In genomic region chr9:89383721-89384300, GRCh38 we compare ENCODE assay signal across 22 cellular contexts.
A peak's percentile ranks its signal among the peaks of the same experiment; 100 is the strongest.
DNase-seq lines count a peak whose midpoint lies in the region; ATAC-seq, FAIRE-seq and TF ChIP-seq lines count a peak whose summit lies in the region.
"Had no signal": no experiment of that assay in that cellular context is flagged by ENCODE, and none has a peak within 500 bp of the region (broad histone marks: within the 10 kb centered on the region; RNA-seq: fewer than 3 reads in every experiment).

No MANE protein-coding gene starts in this region.

- no peak overlapping the region for H3K4ac ChIP-seq in IMR-90 (ENCODE audit: low read depth, low read length)

- H3K4me1 Mint-ChIP-seq in activated CD4-positive, alpha-beta T cell treated with anti-CD3 and anti-CD28 coated beads for 36 hours = peaks cover 51% of the 10 kb centered on the region
- no peaks in the 10 kb centered on the region for H3K4me1 Mint-ChIP-seq in HFFc6 (ENCODE audit: low read depth)
- H3K4me1 Mint-ChIP-seq: mesothelial cell of epicardium had no signal

- H4K8ac ChIP-seq in IMR-90 (ENCODE audit: low read depth in 2 of 2, low read length in 2 of 2) = no peak overlapping the region

- peaks cover 81% of the 10 kb centered on the region for H3K36me3 Mint-ChIP-seq in activated CD4-positive, alpha-beta T cell treated with anti-CD3 and anti-CD28 coated beads for 36 hours (ENCODE audit: low read depth)
- H3K36me3 Mint-ChIP-seq in HFFc6 (ENCODE audit: low read depth) = no peaks in the 10 kb centered on the region

- H3K27me3 Mint-ChIP-seq in activated CD4-positive, alpha-beta T cell treated with anti-CD3 and anti-CD28 coated beads for 36 hours = no peaks in the 10 kb centered on the region
- H3K27me3 Mint-ChIP-seq in HFFc6 (ENCODE audit: insufficient read depth) = peaks cover 31% of the 10 kb centered on the region
- H3K27me3 Mint-ChIP-seq: B cell had no signal

- no peak overlapping the region for H4K5ac ChIP-seq in IMR-90 (ENCODE audit: low read depth, low read length)

- peak overlapping the region; percentile 51 for H3K27ac Mint-ChIP-seq in activated CD4-positive, alpha-beta T cell treated with anti-CD3 and anti-CD28 coated beads for 36 hours
- H3K27ac Mint-ChIP-seq in HFFc6 = no peak overlapping the region
- H3K27ac Mint-ChIP-seq: mesothelial cell of epicardium had no signal

- SMC1A ChIA-PET in GM12878 (lab: Charles Lee; ENCODE audit: uncharacterized antibody, unreplicated experiment) = no interaction called here

- H2AK9ac ChIP-seq in IMR-90 (replicated peaks; ENCODE audit: low read depth, low read length, poor library complexity) = no peak overlapping the region

- H3K56ac ChIP-seq in IMR-90 (ENCODE audit: extremely low read depth, insufficient read depth, low read length) = no peak overlapping the region

- no peak overlapping the region for H3K27ac ChIP-seq in IMR-90 (ENCODE audit: insufficient read depth, low read length)
- H3K27ac ChIP-seq in GM12878 (ENCODE audit: control insufficient read depth, insufficient read depth) = no peak overlapping the region
- peak overlapping the region; percentile 99 for H3K27ac ChIP-seq in neutrophil
- H3K27ac ChIP-seq: body of pancreas, colonic mucosa, SK-N-MC, skin epidermis had no signal

- no peak overlapping the region for H3K4me3 ChIP-seq in IMR-90 (ENCODE audit: insufficient read depth, low read depth, low read length)
- H3K4me3 ChIP-seq in GM12878 = no peak overlapping the region
- no peak overlapping the region for H3K4me3 ChIP-seq in neutrophil (ENCODE audit: low read depth in 1 of 2, low read length in 1 of 2)
- H3K4me3 ChIP-seq: body of pancreas, colonic mucosa, SK-N-MC, skin epidermis had no signal

- H2BK120ac ChIP-seq in IMR-90 (ENCODE audit: low read depth, low read length) = no peak overlapping the region

- H3K79me1 ChIP-seq in IMR-90 (ENCODE audit: low read depth in 1 of 2, low read length in 2 of 2) = no peaks in the 10 kb centered on the region

- H3K36me3 ChIP-seq in IMR-90 (ENCODE audit: control insufficient read depth, insufficient read depth, low read length) (peaks cover 35% of the 10 kb centered on the region), GM12878 (ENCODE audit: control insufficient read depth in 2 of 2, insufficient read depth in 2 of 2, low read length in 1 of 2) (peaks cover 56 to 72% of the 10 kb centered on the region in 2 experiments), neutrophil (peaks cover 88% of the 10 kb centered on the region)
- H3K36me3 ChIP-seq: colonic mucosa had no signal

- H3K4me1 ChIP-seq in IMR-90 (ENCODE audit: control insufficient read depth, insufficient read depth, low read length) (peaks cover 9% of the 10 kb centered on the region; the same call in 1 of the 2 replicates), GM12878 (ENCODE audit: control insufficient read depth, insufficient read depth, low read length) (peaks cover 8% of the 10 kb centered on the region), neutrophil (ENCODE audit: control insufficient read depth in 1 of 2, insufficient read depth in 1 of 2, low read depth in 1 of 2, low read length in 1 of 2) (peaks cover 69 to 73% of the 10 kb centered on the region in 2 experiments)
- H3K4me1 ChIP-seq: body of pancreas, colonic mucosa had no signal

- CTCF ChIA-PET in activated CD4-positive, alpha-beta T cell treated with anti-CD3 and anti-CD28 coated beads for 36 hours (lab: Charles Lee) = interaction anchor here (0.6 to 1.6 kb wide), 3 partner anchors 15 to 165 kb away, joined by 4 to 5 read pairs (median 5); no protein-coding TSS in a partner anchor
- CTCF ChIA-PET in IMR-90 (lab: Yijun Ruan, JAX) = no interaction called here
- CTCF ChIA-PET in GM12878 (lab: Yijun Ruan, JAX) = interaction anchor here (1.1 kb wide), 1 partner anchor 34 kb away, joined by 3 read pairs; no protein-coding TSS in a partner anchor

- H3K18ac ChIP-seq in IMR-90 (ENCODE audit: low read depth, low read length) = no peak overlapping the region

- H2AFZ ChIP-seq in IMR-90 (replicated peaks; ENCODE audit: low read length, poor library complexity) (no peak overlapping the region), GM12878 (ENCODE audit: control insufficient read depth, low read depth, low read length) (no peak overlapping the region)

- intact Hi-C loops in activated CD4-positive, alpha-beta T cell treated with anti-CD3 and anti-CD28 coated beads for 36 hours (cut with DNase I, micrococcal nuclease) = no loop called here
- intact Hi-C loops in IMR-90 (cut with micrococcal nuclease) = no loop called here
- intact Hi-C loops in GM12878 (cut with micrococcal nuclease; ENCODE audit: unreplicated experiment) = no loop called here

- WGBS in IMR-90 (ENCODE audit: extremely low coverage in 2 of 2, insufficient read length in 1 of 2), 2 experiments = 90% methylated on average over 15 of the region's 19 CpGs; no CpG with 5 or more reads in 1 of the 2 experiments
- WGBS in GM12878 (ENCODE audit: insufficient coverage, insufficient replicate concordance, low lambda C conversion rate, missing lambda C conversion rate) = 90% methylated on average over 19 of the region's 19 CpGs

- H3K9me1 ChIP-seq in IMR-90 (ENCODE audit: insufficient read depth, low read length) = no peaks in the 10 kb centered on the region

- H3K4me2 ChIP-seq in IMR-90 (ENCODE audit: low read depth, low read length) (no peak overlapping the region), GM12878 (ENCODE audit: control insufficient read depth, insufficient read depth) (no peak overlapping the region)

- no TSS peak for BruUV-seq in IMR-90 (replicated peaks; lab: Mats Ljungman, UMichigan)
- no TSS peak for BruUV-seq in GM12878 (replicated peaks; lab: Mats Ljungman, UMichigan)

- no peaks in the 10 kb centered on the region for H3K9me3 Mint-ChIP-seq in activated CD4-positive, alpha-beta T cell treated with anti-CD3 and anti-CD28 coated beads for 36 hours (ENCODE audit: low read depth)
- no peaks in the 10 kb centered on the region for H3K9me3 Mint-ChIP-seq in HFFc6
- H3K9me3 Mint-ChIP-seq: activated naive CD4-positive, alpha-beta T cell treated with anti-CD3 and anti-CD28 coated beads for 36 hours; mesothelial cell of epicardium had no signal

- TF ChIP-seq CTCF in IMR-90 (conservative IDR thresholded peaks at IDR 0.05; ENCODE audit: low read depth, low read length) = no peak
- no peak for TF ChIP-seq CTCF in GM12878 (IDR thresholded peaks at IDR 0.05 in 2 of 3, conservative IDR thresholded peaks at IDR 0.05 in 1 of 3; ENCODE audit: control insufficient read depth in 2 of 3, extremely low read depth in 1 of 3, insufficient read depth in 1 of 3, low read depth in 3 of 3, low read length in 3 of 3)
- no peak for TF ChIP-seq CTCF in neutrophil (IDR thresholded peaks at IDR 0.05)
- TF ChIP-seq CTCF in HFFc6 (IDR thresholded peaks at IDR 0.05) = no peak

- no peaks in the 10 kb centered on the region for H3K9me3 ChIP-seq in IMR-90 (ENCODE audit: control insufficient read depth, insufficient read depth, low read length)
- H3K9me3 ChIP-seq in GM12878 (replicated peaks; ENCODE audit: control insufficient read depth, insufficient read depth, low read length) = no peaks in the 10 kb centered on the region
- H3K9me3 ChIP-seq in neutrophil = no peaks in the 10 kb centered on the region
- H3K9me3 ChIP-seq: body of pancreas, colonic mucosa had no signal

- H2BK20ac ChIP-seq in IMR-90 (ENCODE audit: low read depth, low read length) = no peak overlapping the region

- no peak for ATAC-seq in activated CD4-positive, alpha-beta T cell treated with anti-CD3 and anti-CD28 coated beads for 36 hours
- ATAC-seq in IMR-90 (ENCODE audit: low read depth) (no peak), GM12878 (no peak), GM19328 (IDR thresholded peaks at IDR 0.05; ENCODE audit: unreplicated experiment) (no peak)
- ATAC-seq: activated CD4-positive, CD25-positive, alpha-beta regulatory T cell treated with anti-CD3 and anti-CD28 coated beads, Interleukin-2, amount 50 U/mL, for 24 hours; body of pancreas; HepG2; left colon had no signal

- no peak overlapping the region for H3K4me3 Mint-ChIP-seq in activated CD4-positive, alpha-beta T cell treated with anti-CD3 and anti-CD28 coated beads for 36 hours
- no peak overlapping the region for H3K4me3 Mint-ChIP-seq in HFFc6
- H3K4me3 Mint-ChIP-seq: activated naive CD4-positive, alpha-beta T cell treated with anti-CD3 and anti-CD28 coated beads for 36 hours; B cell; mesothelial cell of epicardium had no signal

- in situ Hi-C loops in IMR-90 (cut with MboI; ENCODE audit: low sequenced_read_pairs) = no loop called here
- in situ Hi-C loops in GM12878 (cut with MboI) = no loop called here

- no peaks in the 10 kb centered on the region for H3K79me2 ChIP-seq in GM12878 (ENCODE audit: control insufficient read depth, insufficient read depth, low read length)

- no peak overlapping the region for H3K14ac ChIP-seq in IMR-90 (replicated peaks; ENCODE audit: low read depth, low read length)

- H4K20me1 ChIP-seq in IMR-90 (ENCODE audit: insufficient read depth, low read length) = no peaks in the 10 kb centered on the region
- no peaks in the 10 kb centered on the region for H4K20me1 ChIP-seq in GM12878 (ENCODE audit: control insufficient read depth, insufficient read depth)

- H3K23ac ChIP-seq in IMR-90 (ENCODE audit: low read depth, low read length) = no peak overlapping the region

- no peak overlapping the region for H4K91ac ChIP-seq in IMR-90 (ENCODE audit: insufficient read depth, low read depth, low read length)

- POLR2A ChIA-PET in activated CD4-positive, alpha-beta T cell treated with anti-CD3 and anti-CD28 coated beads for 36 hours (lab: Charles Lee) = no interaction called here
- POLR2A ChIA-PET in IMR-90 (lab: Charles Lee; ENCODE audit: unreplicated experiment) = no interaction called here
- POLR2A ChIA-PET in GM12878 (lab: Charles Lee) = no interaction called here

- H2AK5ac ChIP-seq in IMR-90 (ENCODE audit: low read depth, low read length) = peak overlapping the region; percentile 1; the same call in 1 of the 2 replicates

- no peak for DNase-seq in activated CD4-positive, alpha-beta T cell treated with anti-CD3 and anti-CD28 coated beads for 36 hours
- no peak for DNase-seq in activated CD4-positive, alpha-beta T cell treated with anti-CD3 and anti-CD28 coated beads for 1 hour
- DNase-seq in IMR-90 (no peak), GM12878 (ENCODE audit: low read depth, low spot score) (no peak), HFFc6 (no peak), HT-29 (ENCODE audit: low spot score) (no peak)
- DNase-seq: activated CD8-positive, alpha-beta memory T cell treated with anti-CD3 and anti-CD28 coated beads, Interleukin-2, amount 50 U/mL, for 4 hours; activated naive CD4-positive, alpha-beta T cell treated with anti-CD3 and anti-CD28 coated beads for 36 hours; body of pancreas; colonic mucosa; left colon; NCI-H1105; NCI-H510A; stimulated activated CD4-positive, alpha-beta T cell treated with anti-CD3 and anti-CD28 coated beads, Interleukin-2, amount 100 ng/mL, for 48 hours had no signal

- no peak for FAIRE-seq in GM12878 (lab: Jason Lieb, UNC)
- FAIRE-seq: HepG2 had no signal

- TF ChIP-seq RAD21 in IMR-90 (IDR thresholded peaks at IDR 0.05; ENCODE audit: low read length) (no peak), GM12878 (IDR thresholded peaks at IDR 0.05; ENCODE audit: insufficient read depth, low read depth, low read length) (no peak)

- no peak for TF ChIP-seq EP300 in GM12878 (IDR thresholded peaks at IDR 0.05; ENCODE audit: borderline replicate concordance in 1 of 2, control insufficient read depth in 1 of 2, low read depth in 2 of 2, low read length in 2 of 2)

- TF ChIP-seq POLR2A in IMR-90 (IDR thresholded peaks at IDR 0.05; ENCODE audit: low read depth, low read length) (no peak), GM12878 (IDR thresholded peaks at IDR 0.05; ENCODE audit: low read depth, low read length) (peak; percentile 40; the same call in 1 of the 2 replicates)

- H3K27me3 ChIP-seq in IMR-90 (ENCODE audit: control insufficient read depth, insufficient read depth, low read length) (no peaks in the 10 kb centered on the region), GM12878 (replicated peaks in 1 of 2; ENCODE audit: control insufficient read depth in 2 of 2, insufficient read depth in 2 of 2, low read length in 1 of 2) (no peaks in the 10 kb centered on the region), neutrophil (no peaks in the 10 kb centered on the region)
- H3K27me3 ChIP-seq: body of pancreas, colonic mucosa had no signal

- H2BK15ac ChIP-seq in IMR-90 (ENCODE audit: low read depth, low read length) = no peak overlapping the region

- dilution Hi-C loops in IMR-90 (cut with HindIII; ENCODE audit: low sequenced_read_pairs, unreplicated experiment) = no loop called here

- no peak overlapping the region for H3K9ac ChIP-seq in IMR-90 (ENCODE audit: low read depth, low read length)
- H3K9ac ChIP-seq in GM12878 (ENCODE audit: control insufficient read depth, insufficient read depth, low read length) = no peak overlapping the region

- RAD21 ChIA-PET in GM12878 (lab: Charles Lee; ENCODE audit: unreplicated experiment) = interaction anchor here (1.6 kb wide), 1 partner anchor 165 kb away, joined by 7 read pairs; no protein-coding TSS in a partner anchor

- no peak overlapping the region for H2BK5ac ChIP-seq in IMR-90 (ENCODE audit: low read depth, low read length, poor library complexity, severe bottlenecking)
